ENCODE assay signal across 2 cellular contexts in the genomic region with DNA sequence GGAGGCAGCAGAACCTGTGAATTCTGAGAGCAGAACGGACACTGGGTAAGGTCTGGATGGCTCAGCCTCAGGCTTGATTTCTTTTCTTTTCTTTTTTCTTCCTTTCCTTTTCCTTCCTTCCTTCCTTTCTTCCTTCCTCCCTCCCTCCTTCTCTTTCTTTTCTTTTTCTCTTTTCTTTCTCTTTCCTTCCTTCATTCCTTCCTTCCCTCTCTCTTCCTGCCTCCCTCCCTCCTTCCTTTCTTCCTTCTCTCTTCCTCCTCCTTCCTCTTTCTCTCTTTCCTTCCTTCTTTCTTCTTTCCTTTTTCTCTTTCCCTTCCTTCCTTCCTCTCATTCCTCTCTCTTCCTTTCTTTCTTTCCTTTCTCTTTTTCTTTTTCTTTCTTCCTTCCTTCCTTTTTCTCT.
TF ChIP-seq lines count a peak whose summit lies in the region.

No MANE protein-coding gene starts in this region.

TF ChIP-seq in HepG2, 621 proteins besides CTCF, POLR2A, EP300 and RAD21:
- no peak for TF ChIP-seq ZNF460 (CRISPR knock-in tag; IDR thresholded peaks at IDR 0.05; ENCODE audit: borderline replicate concordance)
- TF ChIP-seq ZNF143 (CRISPR knock-in tag; IDR thresholded peaks at IDR 0.05), result no peak
- no peak for TF ChIP-seq ZNF775 (CRISPR knock-in tag; IDR thresholded peaks at IDR 0.05; ENCODE audit: borderline replicate concordance)
- TF ChIP-seq, protein P1, sequence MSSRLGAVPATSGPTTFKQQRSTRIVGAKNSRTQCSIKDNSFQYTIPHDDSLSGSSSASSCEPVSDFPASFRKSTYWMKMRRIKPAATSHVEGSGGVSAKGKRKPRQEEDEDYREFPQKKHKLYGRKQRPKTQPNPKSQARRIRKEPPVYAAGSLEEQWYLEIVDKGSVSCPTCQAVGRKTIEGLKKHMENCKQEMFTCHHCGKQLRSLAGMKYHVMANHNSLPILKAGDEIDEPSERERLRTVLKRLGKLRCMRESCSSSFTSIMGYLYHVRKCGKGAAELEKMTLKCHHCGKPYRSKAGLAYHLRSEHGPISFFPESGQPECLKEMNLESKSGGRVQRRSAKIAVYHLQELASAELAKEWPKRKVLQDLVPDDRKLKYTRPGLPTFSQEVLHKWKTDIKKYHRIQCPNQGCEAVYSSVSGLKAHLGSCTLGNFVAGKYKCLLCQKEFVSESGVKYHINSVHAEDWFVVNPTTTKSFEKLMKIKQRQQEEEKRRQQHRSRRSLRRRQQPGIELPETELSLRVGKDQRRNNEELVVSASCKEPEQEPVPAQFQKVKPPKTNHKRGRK (CRISPR knock-in tag; IDR thresholded peaks at IDR 0.05), result peak; percentile 47; the same call in 1 of the 2 replicates
- TF ChIP-seq, protein P2, sequence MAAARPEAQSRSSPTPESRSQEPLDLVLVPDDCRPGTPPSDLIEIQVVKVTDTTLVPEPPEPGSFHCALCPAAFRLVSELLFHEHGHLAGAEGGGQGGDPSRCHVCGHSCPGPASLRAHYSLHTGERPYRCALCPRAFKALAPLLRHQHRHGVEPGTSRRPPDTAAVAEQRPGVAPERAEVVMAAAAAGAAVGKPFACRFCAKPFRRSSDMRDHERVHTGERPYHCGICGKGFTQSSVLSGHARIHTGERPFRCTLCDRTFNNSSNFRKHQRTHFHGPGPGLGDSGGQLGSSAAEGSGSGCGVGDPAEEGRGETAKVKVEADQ (CRISPR knock-in tag; IDR thresholded peaks at IDR 0.05; ENCODE audit: borderline replicate concordance), result no peak
- TF ChIP-seq BCL6 (CRISPR knock-in tag; IDR thresholded peaks at IDR 0.05), result no peak

TF ChIP-seq in K562, 482 proteins besides CTCF, POLR2A, EP300 and RAD21:
- TF ChIP-seq, protein P1 (tag; IDR thresholded peaks at IDR 0.05), result peak; percentile 74
- TF ChIP-seq, protein P3, sequence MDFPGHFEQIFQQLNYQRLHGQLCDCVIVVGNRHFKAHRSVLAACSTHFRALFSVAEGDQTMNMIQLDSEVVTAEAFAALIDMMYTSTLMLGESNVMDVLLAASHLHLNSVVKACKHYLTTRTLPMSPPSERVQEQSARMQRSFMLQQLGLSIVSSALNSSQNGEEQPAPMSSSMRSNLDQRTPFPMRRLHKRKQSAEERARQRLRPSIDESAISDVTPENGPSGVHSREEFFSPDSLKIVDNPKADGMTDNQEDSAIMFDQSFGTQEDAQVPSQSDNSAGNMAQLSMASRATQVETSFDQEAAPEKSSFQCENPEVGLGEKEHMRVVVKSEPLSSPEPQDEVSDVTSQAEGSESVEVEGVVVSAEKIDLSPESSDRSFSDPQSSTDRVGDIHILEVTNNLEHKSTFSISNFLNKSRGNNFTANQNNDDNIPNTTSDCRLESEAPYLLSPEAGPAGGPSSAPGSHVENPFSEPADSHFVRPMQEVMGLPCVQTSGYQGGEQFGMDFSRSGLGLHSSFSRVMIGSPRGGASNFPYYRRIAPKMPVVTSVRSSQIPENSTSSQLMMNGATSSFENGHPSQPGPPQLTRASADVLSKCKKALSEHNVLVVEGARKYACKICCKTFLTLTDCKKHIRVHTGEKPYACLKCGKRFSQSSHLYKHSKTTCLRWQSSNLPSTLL (IDR thresholded peaks at IDR 0.05), result no peak
